In genomic region chr7:3177271-3177670, GRCh38 we compare ENCODE assay signal across 34 cellular contexts.
"Had no signal": no experiment of that assay in that cellular context is flagged by ENCODE, and none has a peak within 500 bp of the region (broad histone marks: within the 10 kb centered on the region; RNA-seq: fewer than 3 reads in every experiment).

No MANE protein-coding gene starts in this region.

- H3K9me3 ChIP-seq: adrenal gland, body of pancreas had no signal

- H3K4me1 ChIP-seq: adrenal gland, breast epithelium had no signal

- H3K27me3 ChIP-seq: adrenal gland, body of pancreas, brain microvascular endothelial cell, breast epithelium had no signal

- FAIRE-seq: astrocyte, TTC549 had no signal

- H3K27ac ChIP-seq: adrenal gland, body of pancreas, brain microvascular endothelial cell, breast epithelium, VCaP had no signal

- H3K36me3 ChIP-seq: adrenal gland, brain microvascular endothelial cell, breast epithelium had no signal

- DNase-seq: activated B cell treated with CpG ODN at 0.5 μM for 24 hours; activated CD4-positive, alpha-beta memory T cell treated with anti-CD3 and anti-CD28 coated beads for 36 hours; activated CD4-positive, alpha-beta T cell treated with anti-CD3 and anti-CD28 coated beads for 4 hours; activated CD4-positive, alpha-beta T cell treated with anti-CD3 and anti-CD28 coated beads, Interleukin-2, amount 10 ng/mL, durations not matched to agents 24 days and 14 days; activated CD4-positive, alpha-beta T cell treated with anti-CD3 and anti-CD28 coated beads, Interleukin-2, amount 50 U/mL, for 1 hour; activated CD4-positive, alpha-beta T cell treated with anti-CD3 and anti-CD28 coated beads, Interleukin-2, amount 50 U/mL, for 4 hours; activated CD4-positive, CD25-positive, alpha-beta regulatory T cell treated with anti-CD3 and anti-CD28 coated beads, Interleukin-2, amount 50 U/mL, for 72 hours; activated CD8-positive, alpha-beta memory T cell treated with anti-CD3 and anti-CD28 coated beads, Interleukin-2, amount 50 U/mL, for 4 hours; activated CD8-positive, alpha-beta T cell treated with anti-CD3 and anti-CD28 coated beads for 36 hours; activated effector memory CD4-positive, alpha-beta T cell treated with anti-CD3 and anti-CD28 coated beads, Interleukin-2, amount 50 U/mL, for 16 hours; activated gamma-delta T cell treated with Interleukin-2 at 50 U/mL for 16 hours; activated naive CD4-positive, alpha-beta T cell; activated naive CD4-positive, alpha-beta T cell treated with anti-CD3 and anti-CD28 coated beads for 36 hours; activated naive CD4-positive, alpha-beta T cell treated with anti-CD3 and anti-CD28 coated beads, Interleukin-2, amount 50 U/mL, for 16 hours; activated naive CD8-positive, alpha-beta T cell treated with anti-CD3 and anti-CD28 coated beads for 36 hours; activated T-cell treated with anti-CD3 and anti-CD28 coated beads for 4 hours; activated T-cell treated with anti-CD3 and anti-CD28 coated beads, Interleukin-2, amount 50 U/mL, for 1 hour; activated T-cell treated with anti-CD3 and anti-CD28 coated beads, Interleukin-2, amount 50 U/mL, for 4 hours; activated T-cell treated with anti-CD3 and anti-CD28 coated beads, Interleukin-2, amount 50 U/mL, for 72 hours; adrenal gland; amniotic stem cell; body of pancreas; brain microvascular endothelial cell; caudate nucleus; cerebellar nuclear complex; T-helper 1 cell; T-helper 2 cell; T-helper 9 cell had no signal

- H3K4me3 ChIP-seq: adrenal gland, body of pancreas, breast epithelium had no signal

- ATAC-seq: activated CD8-positive, alpha-beta T cell treated with anti-CD3 and anti-CD28 coated beads for 36 hours; activated naive CD4-positive, alpha-beta T cell treated with anti-CD3 and anti-CD28 coated beads, Interleukin-2, amount 50 U/mL, for 72 hours; activated T-cell treated with anti-CD3 and anti-CD28 coated beads, Interleukin-2, amount 50 U/mL, for 4 hours; activated T-cell treated with anti-CD3 and anti-CD28 coated beads, Interleukin-2, amount 50 U/mL, for 72 hours; activated T-helper 17 cell treated with anti-CD3 and anti-CD28 coated beads, Interleukin-2, amount 50 U/mL, for 72 hours; body of pancreas had no signal
